Comparison of ENCODE assay signal across 8 cellular contexts in the genomic region with DNA sequence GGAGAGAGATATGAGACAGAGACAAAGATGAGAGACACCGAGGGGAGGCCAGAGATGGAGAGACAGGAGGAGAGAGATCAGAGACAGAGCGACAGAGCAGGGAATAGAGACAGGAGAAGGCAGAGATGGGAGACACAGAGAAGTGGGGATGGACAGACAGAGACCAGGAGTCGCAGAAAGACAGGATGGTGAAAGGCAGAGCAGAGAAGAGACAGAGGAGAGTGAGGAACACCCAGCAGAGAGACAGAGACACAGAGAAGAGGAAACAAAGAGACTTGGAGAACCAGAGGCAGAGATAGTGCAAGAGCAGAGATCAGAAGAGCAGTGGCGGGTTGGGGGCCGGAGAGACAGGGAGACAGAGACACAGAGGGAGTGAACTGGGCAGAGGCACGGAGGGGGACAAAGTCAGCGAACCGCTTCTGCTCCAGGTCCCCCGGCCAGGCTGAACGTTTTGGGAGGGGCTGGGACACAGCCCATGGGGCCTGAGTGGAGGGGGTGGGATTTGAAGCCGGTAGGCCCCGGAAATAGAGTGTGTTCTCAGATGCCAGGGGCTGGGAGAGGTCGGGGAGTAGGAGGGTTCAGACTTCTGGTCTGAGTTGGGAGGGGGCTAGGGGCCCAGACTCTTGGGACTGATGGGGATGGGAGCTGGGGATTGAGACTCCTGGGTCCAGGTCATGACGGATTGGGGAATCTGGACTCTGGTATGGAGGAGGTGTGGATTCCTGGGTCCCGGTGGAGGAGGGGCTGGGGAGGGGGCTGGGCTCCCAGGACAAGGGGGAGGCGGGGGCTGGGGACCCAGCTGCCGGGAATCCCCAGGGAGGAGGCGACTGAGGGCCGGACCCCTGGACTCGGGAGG. TPM values are rescaled to one million over a fixed set of nuclear protein-coding genes. Genes with fewer than 3 reads are reported as not detected.
A peak's percentile ranks its signal among the peaks of the same experiment; 100 is the strongest.
DNase-seq lines count a peak whose midpoint lies in the region; ATAC-seq and TF ChIP-seq lines count a peak whose summit lies in the region.

No MANE protein-coding gene starts in this region.

- WGBS in neuronal stem cell (ENCODE audit: extremely low coverage in 2 of 2, insufficient read length in 2 of 2, insufficient replicate concordance in 1 of 2), 2 donors: no CpG with 5 or more reads among the region's 20 CpGs

- H3K36me3 ChIP-seq in BE2C (peaks cover 12% of the 10 kb centered on the region), neuronal stem cell (replicated peaks in 1 of 2; ENCODE audit: control insufficient read depth in 2 of 2, insufficient read depth in 2 of 2, low read length in 2 of 2) (peaks cover 18% of the 10 kb centered on the region in 2 donors)

- H3K27me3 ChIP-seq in BE2C (no peaks in the 10 kb centered on the region), neuronal stem cell (ENCODE audit: control insufficient read depth in 3 of 3, insufficient read depth in 3 of 3, low read depth in 1 of 3, low read length in 3 of 3) (no peaks in the 10 kb centered on the region)

- peak overlapping the region; percentile 87 for H3K4me2 ChIP-seq in neuronal stem cell (ENCODE audit: insufficient read depth, low read length, poor library complexity, severe bottlenecking)

- H3K9ac ChIP-seq in neuronal stem cell (ENCODE audit: low read depth, low read length, poor library complexity): peak overlapping the region; percentile 97

- peak overlapping the region; percentile 92 for H2BK15ac ChIP-seq in neuronal stem cell (ENCODE audit: low read length)

- peak overlapping the region; percentile 100 for H3K18ac ChIP-seq in neuronal stem cell (ENCODE audit: low read length)

- no peak overlapping the region for H4K8ac ChIP-seq in neuronal stem cell (ENCODE audit: low read depth, low read length)

- peaks cover 2% of the 10 kb centered on the region; the same call in 1 of the 2 replicates for H3K4me1 ChIP-seq in BE2C
- H3K4me1 ChIP-seq in neuronal stem cell (ENCODE audit: control insufficient read depth in 2 of 2, insufficient read depth in 1 of 2, low read depth in 1 of 2, low read length in 2 of 2): peaks cover 0 to 3% of the 10 kb centered on the region in 2 donors

- H2AFZ ChIP-seq in neuronal stem cell (ENCODE audit: low read length): peak overlapping the region; percentile 85

- H3K23ac ChIP-seq in neuronal stem cell (ENCODE audit: low read depth, low read length, poor library complexity): peak overlapping the region; percentile 98

- H3K9me3 ChIP-seq in BE2C (no peaks in the 10 kb centered on the region), neuronal stem cell (replicated peaks in 1 of 2; ENCODE audit: control insufficient read depth in 2 of 2, insufficient read depth in 1 of 2, low read depth in 1 of 2, low read length in 2 of 2) (no peaks in the 10 kb centered on the region)

- no peak for DNase-seq in BE2C
- DNase-seq in fibroblast of the aortic adventitia (ENCODE audit: low read depth): peak; percentile 34
- no peak for DNase-seq in neuronal stem cell (ENCODE audit: low spot score)
- DNase-seq in mucosa of gallbladder (ENCODE audit: low spot score): no peak

- H3K14ac ChIP-seq in neuronal stem cell (ENCODE audit: low read length): peak overlapping the region; percentile 82

- H3K4ac ChIP-seq in neuronal stem cell (ENCODE audit: low read length): peak overlapping the region; percentile 99

- H2BK120ac ChIP-seq in neuronal stem cell (ENCODE audit: low read depth, low read length): peak overlapping the region; percentile 94

- ATAC-seq in GM21447 (IDR thresholded peaks at IDR 0.05; ENCODE audit: unreplicated experiment) (peak; percentile 15), GM18517 (IDR thresholded peaks at IDR 0.05; ENCODE audit: unreplicated experiment) (no peak), GM19455 (IDR thresholded peaks at IDR 0.05; ENCODE audit: unreplicated experiment) (no peak)

- H3K27ac ChIP-seq in VCaP: peak overlapping the region; percentile 92
- H3K27ac ChIP-seq in neuronal stem cell (replicated peaks; ENCODE audit: low read length): peak overlapping the region; percentile 92

- no peak for TF ChIP-seq CTCF in BE2C (IDR thresholded peaks at IDR 0.05; ENCODE audit: low read depth, low read length)
- TF ChIP-seq CTCF in VCaP (conservative IDR thresholded peaks at IDR 0.05): no peak
- no peak for TF ChIP-seq CTCF in fibroblast of the aortic adventitia (IDR thresholded peaks at IDR 0.05; ENCODE audit: insufficient read depth, low read length)

- no peak overlapping the region for H2BK12ac ChIP-seq in neuronal stem cell (ENCODE audit: low read length)

- H3K4me3 ChIP-seq in BE2C (ENCODE audit: low read depth, low read length): peak overlapping the region; percentile 86
- peak overlapping the region; percentile 95 for H3K4me3 ChIP-seq in fibroblast of the aortic adventitia (ENCODE audit: low read depth, low read length)
- H3K4me3 ChIP-seq in neuronal stem cell (ENCODE audit: low read length in 2 of 2): peak overlapping the region; percentile 93 to 99

- peak overlapping the region; percentile 53 for H4K91ac ChIP-seq in neuronal stem cell (ENCODE audit: low read depth, low read length, poor library complexity)

- H2AK5ac ChIP-seq in neuronal stem cell (ENCODE audit: low read depth, low read length): peak overlapping the region; percentile 99

- H3K79me1 ChIP-seq in neuronal stem cell (ENCODE audit: low read depth, low read length): peaks cover 14% of the 10 kb centered on the region

- peak overlapping the region; percentile 99 for H2BK5ac ChIP-seq in neuronal stem cell (ENCODE audit: low read length)

RNA-seq across cellular contexts. Expression of gene ZNF579, which starts 0.7 kb away (rescaled TPM):
- 49.8 TPM for polyA plus RNA-seq in BE2C (2012; ENCODE audit: insufficient read depth, insufficient read length, low read depth)
- total RNA-seq in fibroblast of the aortic adventitia (ENCODE audit: low replicate concordance): 4.4 and 7.9 TPM in 2 replicates
- polyA plus RNA-seq in neuronal stem cell (2013, experiment 1 of 2): 34.7 TPM
- 32.1 TPM for polyA plus RNA-seq in neuronal stem cell (2013, experiment 2 of 2)
- total RNA-seq in mucosa of gallbladder: 35.0 TPM

RNA-seq across cellular contexts. Expression of gene FIZ1, which starts 19.3 kb away (rescaled TPM):
- polyA plus RNA-seq in BE2C (2012; ENCODE audit: insufficient read depth, insufficient read length, low read depth): 23.9 TPM
- total RNA-seq in fibroblast of the aortic adventitia (ENCODE audit: low replicate concordance) (3.5 and 4.7 TPM in 2 replicates), mucosa of gallbladder (22.7 TPM)
- polyA plus RNA-seq in neuronal stem cell (2013, experiment 1 of 2): 19.2 TPM
- polyA plus RNA-seq in neuronal stem cell (2013, experiment 2 of 2): 18.4 TPM

RNA-seq across cellular contexts. Expression of gene ZNF524, which starts 20.1 kb away (rescaled TPM):
- 29.9 TPM for polyA plus RNA-seq in BE2C (2012; ENCODE audit: insufficient read depth, insufficient read length, low read depth)
- 1.7 and 10.8 TPM in 2 replicates for total RNA-seq in fibroblast of the aortic adventitia (ENCODE audit: low replicate concordance)
- polyA plus RNA-seq in neuronal stem cell (2013, experiment 1 of 2): 3.1 TPM
- polyA plus RNA-seq in neuronal stem cell (2013, experiment 2 of 2): 3.8 TPM
- 37.8 TPM for total RNA-seq in mucosa of gallbladder

RNA-seq across cellular contexts. Expression of gene ZNF865, which starts 25.5 kb away (rescaled TPM):
- 8.2 TPM for polyA plus RNA-seq in BE2C (2012; ENCODE audit: insufficient read depth, insufficient read length, low read depth)
- total RNA-seq in fibroblast of the aortic adventitia (ENCODE audit: low replicate concordance) (0.08 and 1.5 TPM in 2 replicates), mucosa of gallbladder (21.6 TPM)
- polyA plus RNA-seq in neuronal stem cell (2013, experiment 1 of 2): 12.2 TPM
- polyA plus RNA-seq in neuronal stem cell (2013, experiment 2 of 2): 12.0 TPM

RNA-seq across cellular contexts. Expression of gene SBK3, which starts 34.7 kb away (rescaled TPM):
- polyA plus RNA-seq in BE2C (2012; ENCODE audit: insufficient read depth, insufficient read length, low read depth): 0.46 TPM
- 0.25 TPM in 1 of 2 replicates, not detected in the other for total RNA-seq in fibroblast of the aortic adventitia (ENCODE audit: low replicate concordance)
- polyA plus RNA-seq in neuronal stem cell (2013, experiment 1 of 2): 4.0 TPM
- polyA plus RNA-seq in neuronal stem cell (2013, experiment 2 of 2): 4.2 TPM
- 0.20 TPM for total RNA-seq in mucosa of gallbladder
